ENCODE assay signal across 11 cellular contexts in genomic region chr20:50577175-50578018, GRCh38.
DNase-seq lines count a peak whose midpoint lies in the region; ATAC-seq, FAIRE-seq and TF ChIP-seq lines count a peak whose summit lies in the region.
"Had no signal": no experiment of that assay in that cellular context is flagged by ENCODE, and none has a peak within 500 bp of the region (broad histone marks: within the 10 kb centered on the region; RNA-seq: fewer than 3 reads in every experiment).

No MANE protein-coding gene starts in this region.

- FAIRE-seq in K562 (lab: Jason Lieb, UNC) (no peak), GM19239 (lab: Jason Lieb, UNC) (no peak), D721Med (lab: Jason Lieb, UNC) (no peak)

- H3K9me1 ChIP-seq in K562 (ENCODE audit: control insufficient read depth, insufficient read depth, low read length): no peaks in the 10 kb centered on the region

- no peak overlapping the region for H2BK5ac ChIP-seq in mesenchymal stem cell (ENCODE audit: low read depth, low read length, poor library complexity, severe bottlenecking)

- peaks cover 12% of the 10 kb centered on the region; the same call in 2 of the 3 replicates for H3K79me2 ChIP-seq in K562 (ENCODE audit: control insufficient read depth, insufficient read depth, low read length)

- no peak for TF ChIP-seq EP300 in K562 (IDR thresholded peaks at IDR 0.05; ENCODE audit: low read length)

- H3K4me1 ChIP-seq in BE2C (peaks cover 11% of the 10 kb centered on the region), K562 (replicated peaks in 1 of 2; ENCODE audit: control insufficient read depth in 2 of 2, insufficient read depth in 2 of 2, low read length in 2 of 2) (peaks cover 0 to 7% of the 10 kb centered on the region in 2 experiments; a peak in 1 of 5 replicates), mesenchymal stem cell (ENCODE audit: control insufficient read depth, insufficient read depth, low read depth, low read length) (peaks cover 24% of the 10 kb centered on the region)

- no peak overlapping the region for H3K27ac ChIP-seq in K562 (ENCODE audit: extremely low read depth, low read depth, low read length)
- H3K27ac ChIP-seq in mesenchymal stem cell (ENCODE audit: low read length, poor library complexity, severe bottlenecking): no peak overlapping the region

- POLR2A ChIA-PET in K562 (lab: Yijun Ruan, JAX): interaction anchor here (0.7 to 1.1 kb wide), 5 partner anchors 9 to 137 kb away, joined by 3 to 6 read pairs (median 5); partner anchors contain the start of gene PTPN1

- H4K91ac ChIP-seq in mesenchymal stem cell (ENCODE audit: low read length): no peak overlapping the region

- H3K9me3 ChIP-seq in BE2C: no peaks in the 10 kb centered on the region
- H3K9me3 ChIP-seq in K562 (replicated peaks; ENCODE audit: control insufficient read depth, insufficient read depth, low read depth, low read length): no peaks in the 10 kb centered on the region
- no peaks in the 10 kb centered on the region for H3K9me3 ChIP-seq in mesenchymal stem cell (ENCODE audit: control insufficient read depth, low read length)

- intact Hi-C loops in K562 (cut with micrococcal nuclease): no loop called here

- H3K27me3 ChIP-seq in BE2C: no peaks in the 10 kb centered on the region
- H3K27me3 ChIP-seq in K562 (ENCODE audit: control insufficient read depth in 2 of 2, insufficient read depth in 2 of 2, low read length in 2 of 2): no peaks in the 10 kb centered on the region
- no peaks in the 10 kb centered on the region for H3K27me3 ChIP-seq in mesenchymal stem cell (ENCODE audit: control insufficient read depth in 1 of 2, insufficient read depth in 1 of 2, low read length in 2 of 2)

- H3K9ac ChIP-seq in K562 (ENCODE audit: insufficient read depth in 1 of 2, low read depth in 2 of 2, low read length in 2 of 2): no peak overlapping the region
- H3K9ac ChIP-seq in mesenchymal stem cell (ENCODE audit: low read length): no peak overlapping the region

- H3K4me3 ChIP-seq in BE2C (ENCODE audit: low read depth, low read length) (no peak overlapping the region), K562 (no peak overlapping the region), mesenchymal stem cell (ENCODE audit: insufficient read depth in 1 of 2, low read depth in 1 of 2, low read length in 2 of 2) (no peak overlapping the region)

- H4K20me1 ChIP-seq in K562 (replicated peaks; ENCODE audit: control insufficient read depth, insufficient read depth, low read length): no peaks in the 10 kb centered on the region

- peak overlapping the region in 1 of 2 experiments; percentile 35 for H3K4ac ChIP-seq in mesenchymal stem cell (ENCODE audit: low read depth in 1 of 2, low read length in 2 of 2)

- CTCF ChIA-PET in K562 (lab: Yijun Ruan, JAX; ENCODE audit: low intra/inter-chr PET ratio): interaction anchor here (1.2 to 3.5 kb wide), 3 partner anchors 113 to 392 kb away, joined by 3 to 20 read pairs (median 4); no protein-coding TSS in a partner anchor

- TF ChIP-seq POLR2A in K562 (conservative IDR thresholded peaks at IDR 0.05): no peak

- no TSS peak for BruUV-seq in K562 (replicated peaks; lab: Mats Ljungman, UMichigan)

- H3K23ac ChIP-seq in mesenchymal stem cell (ENCODE audit: low read length in 2 of 2): no peak overlapping the region

- no peak for TF ChIP-seq RAD21 in K562 (CRISPR knock-in tag; conservative IDR thresholded peaks at IDR 0.05 in 1 of 2, IDR thresholded peaks at IDR 0.05 in 1 of 2)

- no peak overlapping the region for H2BK120ac ChIP-seq in mesenchymal stem cell (ENCODE audit: low read depth, low read length)

- no peak overlapping the region for H3K18ac ChIP-seq in mesenchymal stem cell (ENCODE audit: low read depth in 1 of 2, low read length in 2 of 2)

- peak overlapping the region; percentile 19 for H4K8ac ChIP-seq in mesenchymal stem cell (ENCODE audit: low read length)

- peaks cover 54% of the 10 kb centered on the region for H3K36me3 ChIP-seq in BE2C
- H3K36me3 ChIP-seq in K562 (ENCODE audit: control insufficient read depth, insufficient read depth, low read length): peaks cover 93% of the 10 kb centered on the region
- peaks cover 76 to 80% of the 10 kb centered on the region in 2 experiments for H3K36me3 ChIP-seq in mesenchymal stem cell (ENCODE audit: control insufficient read depth in 1 of 2, insufficient read depth in 2 of 2, low read depth in 1 of 2, low read length in 2 of 2)

- TF ChIP-seq CTCF in BE2C (IDR thresholded peaks at IDR 0.05; ENCODE audit: low read depth, low read length) (no peak), K562 (IDR thresholded peaks at IDR 0.05 in 2 of 3, conservative IDR thresholded peaks at IDR 0.05 in 1 of 3; ENCODE audit: insufficient read depth in 2 of 3, low read depth in 1 of 3, low read length in 3 of 3) (no peak), D721Med (IDR thresholded peaks at IDR 0.05; ENCODE audit: insufficient read depth, missing control alignments) (no peak)

- H2BK12ac ChIP-seq in mesenchymal stem cell (ENCODE audit: low read length in 2 of 2): no peak overlapping the region

- in situ Hi-C loops in K562 (cut with MboI): loop anchor here (5.0 to 10.0 kb wide), 2 partner anchors 390 to 603 kb away; no protein-coding TSS in a partner anchor

- no peak overlapping the region for H2BK15ac ChIP-seq in mesenchymal stem cell (ENCODE audit: low read depth, poor library complexity, severe bottlenecking)

- H3K4me2 ChIP-seq in K562 (ENCODE audit: insufficient read depth, low read length) (no peak overlapping the region), mesenchymal stem cell (ENCODE audit: low read length, poor library complexity, severe bottlenecking) (no peak overlapping the region)

- WGBS in K562 (ENCODE audit: insufficient coverage, low coverage, missing lambda C conversion rate): 91% methylated on average over 16 of the region's 17 CpGs
- 96% methylated on average over 17 of the region's 17 CpGs for WGBS in mesenchymal stem cell

- ATAC-seq in K562 (no peak), GM18858 (IDR thresholded peaks at IDR 0.05; ENCODE audit: unreplicated experiment) (no peak)
- ATAC-seq: CD8-positive, alpha-beta T cell had no signal

- H3K14ac ChIP-seq in mesenchymal stem cell (ENCODE audit: low read length in 2 of 2): no peak overlapping the region

- DNase-seq in BE2C (peak; percentile 58), MV-4-11 (lab: John Stamatoyannopoulos, UW) (peak; percentile 29), K562 (ENCODE audit: extremely low read depth in 1 of 4, low spot score in 3 of 4) (no peak), mesenchymal stem cell (no peak), GM19239 (ENCODE audit: insufficient read length, low spot score) (no peak), D721Med (ENCODE audit: insufficient read length, low spot score) (no peak), HPDE6-E6E7 (ENCODE audit: extremely low spot score) (no peak)
- DNase-seq: CD8-positive, alpha-beta T cell; hippocampal formation; KBM-7 had no signal

- peaks cover 39% of the 10 kb centered on the region for H3K79me1 ChIP-seq in mesenchymal stem cell (replicated peaks; ENCODE audit: low read length, poor library complexity, severe bottlenecking)

- H2AFZ ChIP-seq in K562 (ENCODE audit: low read depth, low read length) (no peak overlapping the region), mesenchymal stem cell (ENCODE audit: low read depth, low read length) (no peak overlapping the region)

- H2AK5ac ChIP-seq in mesenchymal stem cell (ENCODE audit: low read length, severe bottlenecking): peak overlapping the region; percentile 10

TF ChIP-seq in K562, 482 proteins besides CTCF, POLR2A, EP300 and RAD21:
- 0 out of 2 replicates have a peak, but pooled peaks have one; percentile 14 for TF ChIP-seq POLR2G (IDR thresholded peaks at IDR 0.05; ENCODE audit: low read depth, low read length)
- no peak for TF ChIP-seq ZNF146 (CRISPR knock-in tag; IDR thresholded peaks at IDR 0.05; ENCODE audit: unreplicated experiment)

Comparison
In these comparisons a context has a peak if more than half of its experiments do, and no peak if none do; other contexts are left out.
1. DNase-seq: peak in BE2C (single experiment) and MV-4-11 (single experiment); none in K562 (0 of 4), mesenchymal stem cell (single experiment), GM19239 (single experiment), D721Med (single experiment) and HPDE6-E6E7 (single experiment).